25 cellular contexts compared by ENCODE assay signal in genomic region chr22:48804811-48805301, GRCh38.
DNase-seq lines count a peak whose midpoint lies in the region; ATAC-seq and TF ChIP-seq lines count a peak whose summit lies in the region.
"Had no signal": no experiment of that assay in that cellular context is flagged by ENCODE, and none has a peak within 500 bp of the region (broad histone marks: within the 10 kb centered on the region; RNA-seq: fewer than 3 reads in every experiment).

No MANE protein-coding gene starts in this region.

- H3K9me3 Mint-ChIP-seq in brain = peaks cover 2 to 11% (median 7%) of the 10 kb centered on the region in 5 experiments
- H3K9me3 Mint-ChIP-seq: CD8-positive, alpha-beta T cell had no signal

- no peaks in the 10 kb centered on the region for H3K79me2 ChIP-seq in Karpas-422 (ENCODE audit: low read length)

- 44 to 60% (median 51%) methylated on average over 17 to 22 of the region's 22 CpGs for WGBS in spleen, 5 donors

- peaks cover 0 to 50% (median 0%) of the 10 kb centered on the region in 7 donors for H3K27me3 ChIP-seq in spleen (replicated peaks in 1 of 7)
- H3K27me3 ChIP-seq in Karpas-422 (ENCODE audit: low read length) = no peaks in the 10 kb centered on the region

- no peaks in the 10 kb centered on the region for H3K36me3 ChIP-seq in spleen
- no peaks in the 10 kb centered on the region for H3K36me3 ChIP-seq in Karpas-422 (ENCODE audit: insufficient read depth, low read length)

- H3K9me3 ChIP-seq in spleen (no peaks in the 10 kb centered on the region), Karpas-422 (ENCODE audit: low read length) (no peaks in the 10 kb centered on the region)
- H3K9me3 ChIP-seq: Caco-2, SK-N-SH had no signal

- H3K4me2 ChIP-seq in Karpas-422 (ENCODE audit: low read depth, low read length, poor library complexity, severe bottlenecking) = no peak overlapping the region
- H3K4me2 ChIP-seq: SK-N-SH had no signal

- ATAC-seq in HG03378 (IDR thresholded peaks at IDR 0.05; ENCODE audit: unreplicated experiment) = no peak
- ATAC-seq: CD8-positive, alpha-beta T cell; K562; PC-3 had no signal

- intact Hi-C loops in spleen (cut with DNase I; ENCODE audit: low total_unique reads) = no loop called here

- H3K4me3 Mint-ChIP-seq in brain = no peak overlapping the region
- H3K4me3 Mint-ChIP-seq: B cell; CD8-positive, alpha-beta T cell had no signal

- H3K4me1 Mint-ChIP-seq in brain = peaks cover 20% of the 10 kb centered on the region
- H3K4me1 Mint-ChIP-seq: B cell had no signal

- H3K27ac Mint-ChIP-seq in brain = peak overlapping the region in 3 of 5 experiments; percentile 31 to 81 (median 39)
- H3K27ac Mint-ChIP-seq: B cell; CD8-positive, alpha-beta T cell had no signal

- H3K9ac ChIP-seq in Karpas-422 (ENCODE audit: low read length) = no peak overlapping the region
- H3K9ac ChIP-seq: SK-N-SH had no signal

- H3K27me3 Mint-ChIP-seq in brain = no peaks in the 10 kb centered on the region
- H3K27me3 Mint-ChIP-seq: B cell had no signal

- H3K27ac ChIP-seq in spleen (no peak overlapping the region), Karpas-422 (ENCODE audit: low read length) (no peak overlapping the region)
- H3K27ac ChIP-seq: 22Rv1, C4-2B had no signal

- TF ChIP-seq CTCF in brain (conservative IDR thresholded peaks at IDR 0.05) = no peak
- TF ChIP-seq CTCF in spleen (IDR thresholded peaks at IDR 0.05 in 8 of 11, conservative IDR thresholded peaks at IDR 0.05 in 3 of 11) = no peak

- H4K20me1 ChIP-seq in Karpas-422 (ENCODE audit: insufficient read depth, low read depth, low read length) = no peaks in the 10 kb centered on the region

- TF ChIP-seq POLR2A in spleen (IDR thresholded peaks at IDR 0.05) = no peak

- H3K4me1 ChIP-seq in spleen (no peaks in the 10 kb centered on the region), Karpas-422 (ENCODE audit: low read length) (no peaks in the 10 kb centered on the region)
- H3K4me1 ChIP-seq: Caco-2 had no signal

- H3K4me3 ChIP-seq in spleen = no peak overlapping the region
- no peak overlapping the region for H3K4me3 ChIP-seq in Karpas-422 (ENCODE audit: low read length)
- H3K4me3 ChIP-seq: K562 had no signal

- H3K9me2 ChIP-seq in Karpas-422 (replicated peaks; ENCODE audit: insufficient read depth, low read length) = no peaks in the 10 kb centered on the region
- H3K9me2 ChIP-seq: SK-N-SH had no signal

- H3K36me3 Mint-ChIP-seq in brain = no peaks in the 10 kb centered on the region
- H3K36me3 Mint-ChIP-seq: CD8-positive, alpha-beta T cell had no signal

- H2AFZ ChIP-seq in Karpas-422 (ENCODE audit: low read length) = no peak overlapping the region

- DNase-seq in NCI-H1092 treated with DMSO at 0.1 percent for 48 hours (lab: John Stamatoyannopoulos, UW) (peak; percentile 25), NCI-H1092 (lab: John Stamatoyannopoulos, UW) (no peak), left kidney (ENCODE audit: low read depth, low spot score) (peak; percentile 67), spleen (peak; percentile 58), NCI-H1694 (lab: John Stamatoyannopoulos, UW) (no peak), Karpas-422 (no peak)
- DNase-seq: Caco-2; CD8-positive, alpha-beta T cell; DMS79; GF-D8; MV-4-11; NCI-H2029 treated with DMSO at 0.1 percent for 48 hours; NCI-H2171; NCI-H226; NCI-H510A; NCI-H69; NK-92 treated with Interleukin-12 subunit alpha and Interleukin-12 subunit beta, amount 100 ng/mL, for 24 hours; PC-3; SK-N-SH had no signal

Comparison
In these comparisons a context has a peak if more than half of its experiments do, and no peak if none do; other contexts are left out.
1. DNase-seq: peak in NCI-H1092 treated with DMSO at 0.1 percent for 48 hours (single experiment), left kidney (single experiment) and spleen (single experiment); none in NCI-H1092 (single experiment), NCI-H1694 (single experiment) and Karpas-422 (single experiment).